ENCODE assay signal across 9 cellular contexts in the genomic region with DNA sequence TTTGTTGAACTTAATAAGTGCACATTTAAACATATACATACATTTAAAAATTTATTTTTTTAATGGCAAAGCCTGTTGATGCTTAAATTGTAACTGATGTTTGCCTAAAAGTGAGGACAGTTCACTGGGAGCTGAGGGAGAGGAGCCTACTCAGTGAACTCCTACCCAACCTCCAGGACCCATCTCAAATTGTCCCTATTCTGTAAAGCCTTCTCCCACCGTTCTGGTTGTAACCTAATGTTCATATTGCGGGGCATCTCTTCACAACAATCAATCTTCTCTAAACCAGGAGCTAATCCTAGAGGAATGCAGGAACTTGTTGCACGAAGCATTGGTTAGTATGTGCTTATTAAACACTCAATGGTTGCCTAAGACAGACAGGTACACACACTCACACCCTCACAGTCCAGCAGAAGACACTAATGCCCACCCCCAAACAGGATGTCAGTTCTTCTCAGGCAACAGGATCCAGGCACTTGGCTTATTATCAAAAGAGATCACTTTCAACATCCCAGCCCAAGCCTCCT. TPM values are rescaled to one million over a fixed set of nuclear protein-coding genes. Genes with fewer than 3 reads are reported as not detected.
DNase-seq lines count a peak whose midpoint lies in the region; ATAC-seq and TF ChIP-seq lines count a peak whose summit lies in the region.
"Had no signal": no experiment of that assay in that cellular context is flagged by ENCODE, and none has a peak within 500 bp of the region (broad histone marks: within the 10 kb centered on the region; RNA-seq: fewer than 3 reads in every experiment).

No MANE protein-coding gene starts in this region.

- H3K79me2 ChIP-seq in hepatocyte: peaks cover 3% of the 10 kb centered on the region

- no peak for TF ChIP-seq EP300 in sigmoid colon (IDR thresholded peaks at IDR 0.05)

- H3K9me3 ChIP-seq in T-helper 17 cell (ENCODE audit: control insufficient read depth, low read length, poor library complexity, severe bottlenecking) (no peaks in the 10 kb centered on the region), hepatocyte (ENCODE audit: low read depth) (no peaks in the 10 kb centered on the region), sigmoid colon (no peaks in the 10 kb centered on the region)

- DNase-seq in Calu3: no peak
- no peak for DNase-seq in T-helper 17 cell
- no peak for DNase-seq in hepatocyte (ENCODE audit: low spot score)
- no peak for DNase-seq in sigmoid colon
- DNase-seq in D341Med (ENCODE audit: low spot score): no peak
- DNase-seq: activated CD4-positive, CD25-positive, alpha-beta regulatory T cell; activated gamma-delta T cell treated with Interleukin-2 at 50 U/mL for 16 hours had no signal

- peaks cover 55% of the 10 kb centered on the region for H3K36me3 Mint-ChIP-seq in Calu3 (ENCODE audit: insufficient read depth, unreplicated experiment)
- H3K36me3 Mint-ChIP-seq in T-helper 17 cell (ENCODE audit: low read depth): peaks cover 2% of the 10 kb centered on the region

- H3K9me2 ChIP-seq in hepatocyte (replicated peaks; ENCODE audit: insufficient read depth): no peaks in the 10 kb centered on the region

- WGBS in hepatocyte (ENCODE audit: low lambda C conversion rate, missing lambda C conversion rate): 50% methylated on average over 3 of the region's 3 CpGs
- WGBS in sigmoid colon, 2 donors: 79 to 88% methylated on average over 3 of the region's 3 CpGs

- peak overlapping the region; percentile 97 for H3K4me3 Mint-ChIP-seq in Calu3 (ENCODE audit: low read depth, unreplicated experiment)
- peak overlapping the region; percentile 92 for H3K4me3 Mint-ChIP-seq in T-helper 17 cell

- H3K27ac Mint-ChIP-seq in Calu3 (ENCODE audit: unreplicated experiment): peak overlapping the region; percentile 87
- H3K27ac Mint-ChIP-seq in T-helper 17 cell: no peak overlapping the region

- H3K27me3 Mint-ChIP-seq in Calu3 (ENCODE audit: unreplicated experiment) (no peaks in the 10 kb centered on the region), T-helper 17 cell (peaks cover 45% of the 10 kb centered on the region)

- H3K27ac ChIP-seq in hepatocyte (peak overlapping the region; percentile 48), sigmoid colon (peak overlapping the region in 3 of 4 donors; percentile 67 to 77 (median 77))

- H3K4me1 ChIP-seq in hepatocyte (ENCODE audit: insufficient read depth) (peaks cover 14% of the 10 kb centered on the region), sigmoid colon (peaks cover 0 to 33% (median 19%) of the 10 kb centered on the region in 4 donors)

- intact Hi-C loops in Calu3 (cut with micrococcal nuclease; ENCODE audit: unreplicated experiment): loop anchor here (2.0 to 10.0 kb wide), 3 partner anchors 53 to 123 kb away; no protein-coding TSS in a partner anchor
- intact Hi-C loops in sigmoid colon (cut with DNase I): loop anchor here (10.0 kb wide), 1 partner anchor 207 kb away; no protein-coding TSS in a partner anchor

- H3K4me1 Mint-ChIP-seq in Calu3 (ENCODE audit: low read depth, unreplicated experiment) (peaks cover 77% of the 10 kb centered on the region), T-helper 17 cell (peaks cover 21% of the 10 kb centered on the region)

- no peak for TF ChIP-seq CTCF in Calu3 (IDR thresholded peaks at IDR 0.05; ENCODE audit: unreplicated experiment)
- TF ChIP-seq CTCF in hepatocyte (IDR thresholded peaks at IDR 0.05; ENCODE audit: poor library complexity): no peak
- no peak for TF ChIP-seq CTCF in sigmoid colon (IDR thresholded peaks at IDR 0.05)

- H2AFZ ChIP-seq in hepatocyte: no peak overlapping the region

- H3K36me3 ChIP-seq in hepatocyte (replicated peaks; ENCODE audit: insufficient read depth, low read depth) (no peaks in the 10 kb centered on the region), sigmoid colon (no peaks in the 10 kb centered on the region)

- no peak overlapping the region for H3K4me3 ChIP-seq in hepatocyte
- H3K4me3 ChIP-seq in sigmoid colon: peak overlapping the region in 1 of 4 donors; percentile 83

- no peak for ATAC-seq in T-helper 17 cell
- no peak for ATAC-seq in GM18520 (IDR thresholded peaks at IDR 0.05; ENCODE audit: unreplicated experiment)
- ATAC-seq in HG03280 (IDR thresholded peaks at IDR 0.05; ENCODE audit: unreplicated experiment): no peak

- no TSS peak for BruUV-seq in Calu3 (replicated peaks; lab: Mats Ljungman, UMichigan)

- TF ChIP-seq POLR2A in sigmoid colon (IDR thresholded peaks at IDR 0.05): no peak

- CTCF ChIA-PET in Calu3 (lab: Charles Lee): no interaction called here

- H3K27me3 ChIP-seq in hepatocyte (no peaks in the 10 kb centered on the region), sigmoid colon (no peaks in the 10 kb centered on the region)

- peak overlapping the region; percentile 99 for H3K4me2 ChIP-seq in hepatocyte

- no peaks in the 10 kb centered on the region for H4K20me1 ChIP-seq in hepatocyte (ENCODE audit: insufficient read depth, poor library complexity, severe bottlenecking)

- no peaks in the 10 kb centered on the region for H3K9me3 Mint-ChIP-seq in Calu3 (ENCODE audit: low read depth, unreplicated experiment)

RNA-seq across cellular contexts. Expression of a gene that starts 1.8 kb away (rescaled TPM):
- total RNA-seq in Calu3 (2022) (104 and 111 TPM in 2 replicates), T-helper 17 cell (1 to 10 TPM in 1 of 2 donors, under 1 TPM in 1; 0.26 to 1.3 TPM), hepatocyte (12.0 and 15.7 TPM in 2 replicates), sigmoid colon (1 to 10 TPM; 3.5 to 9.1 (median 5.1) TPM)
- polyA plus RNA-seq in hepatocyte (40.0 and 53.9 TPM in 2 replicates), sigmoid colon (10 to 100 TPM; 18.0 to 40.2 (median 20.2) TPM)
